Comparison of ENCODE assay signal across 9 cellular contexts in the genomic region with DNA sequence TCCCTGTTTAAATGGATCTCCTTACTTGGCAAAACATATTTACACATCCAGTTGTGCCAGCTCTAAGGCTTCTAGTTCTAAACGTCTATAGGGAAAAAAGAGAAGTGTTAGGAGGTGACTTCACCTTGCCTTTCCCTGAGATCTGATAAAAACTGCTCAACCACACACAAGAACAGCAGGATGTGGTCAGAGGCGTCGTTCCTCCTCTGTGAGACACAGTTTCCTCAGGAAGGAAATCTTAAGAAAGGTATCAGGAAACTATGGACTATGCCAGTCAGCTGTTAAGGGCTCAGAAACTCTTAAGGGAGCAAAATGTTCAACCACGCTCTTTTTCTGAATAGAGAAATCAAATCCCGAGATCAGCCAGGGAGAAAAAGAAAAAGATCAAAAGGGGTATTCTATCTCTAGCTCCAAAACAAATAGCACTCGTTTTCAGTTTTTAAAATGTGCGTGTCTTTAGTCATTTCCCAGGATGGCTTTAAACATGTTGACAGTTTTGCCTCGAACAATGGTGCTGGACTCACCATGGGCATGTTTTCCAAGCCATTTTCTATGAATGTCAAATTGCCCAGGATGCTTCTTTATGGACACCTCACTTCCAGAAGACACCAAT.
DNase-seq lines count a peak whose midpoint lies in the region; ATAC-seq and TF ChIP-seq lines count a peak whose summit lies in the region.
"Had no signal": no experiment of that assay in that cellular context is flagged by ENCODE, and none has a peak within 500 bp of the region (broad histone marks: within the 10 kb centered on the region; RNA-seq: fewer than 3 reads in every experiment).

No MANE protein-coding gene starts in this region.

- peaks cover 19% of the 10 kb centered on the region for H3K4me1 Mint-ChIP-seq in central memory CD8-positive, alpha-beta T cell
- H3K4me1 Mint-ChIP-seq in nephron progenitor cell = peaks cover 21% of the 10 kb centered on the region

- DNase-seq in SIG-M5 treated with dmso at 0.1 percent for 504 hours (lab: John Stamatoyannopoulos, UW; ENCODE audit: unreplicated experiment) = peak; percentile 71
- DNase-seq in central memory CD8-positive, alpha-beta T cell (ENCODE audit: low spot score in 2 of 2) = no peak
- no peak for DNase-seq in nephron progenitor cell

- no peaks in the 10 kb centered on the region for H3K9me3 Mint-ChIP-seq in central memory CD8-positive, alpha-beta T cell
- H3K9me3 Mint-ChIP-seq in nephron progenitor cell = no peaks in the 10 kb centered on the region

- ATAC-seq in GM21447 (IDR thresholded peaks at IDR 0.05; ENCODE audit: unreplicated experiment) (peak; percentile 73), GM18873 (IDR thresholded peaks at IDR 0.05; ENCODE audit: low FRiP score, unreplicated experiment) (no peak), HG03442 (IDR thresholded peaks at IDR 0.05; ENCODE audit: unreplicated experiment) (no peak), GM21529 (IDR thresholded peaks at IDR 0.05; ENCODE audit: unreplicated experiment) (no peak), HG02884 (IDR thresholded peaks at IDR 0.05; ENCODE audit: unreplicated experiment) (no peak)
- peak; percentile 67 for ATAC-seq in central memory CD8-positive, alpha-beta T cell (replicated peaks; ENCODE audit: extremely low read depth, poor library complexity, severe bottlenecking)

- H3K27ac Mint-ChIP-seq in central memory CD8-positive, alpha-beta T cell (ENCODE audit: low read depth) = no peak overlapping the region
- peak overlapping the region; percentile 91 for H3K27ac Mint-ChIP-seq in nephron progenitor cell
- H3K27ac Mint-ChIP-seq: IgD-negative memory B cell had no signal

- H3K4me3 Mint-ChIP-seq in central memory CD8-positive, alpha-beta T cell = peak overlapping the region; percentile 65
- no peak overlapping the region for H3K4me3 Mint-ChIP-seq in nephron progenitor cell
- H3K4me3 Mint-ChIP-seq: IgD-negative memory B cell had no signal

- no peaks in the 10 kb centered on the region for H3K27me3 Mint-ChIP-seq in central memory CD8-positive, alpha-beta T cell
- H3K27me3 Mint-ChIP-seq in nephron progenitor cell (ENCODE audit: low read depth, poor library complexity) = no peaks in the 10 kb centered on the region
- H3K27me3 Mint-ChIP-seq: IgD-negative memory B cell had no signal

- no peaks in the 10 kb centered on the region for H3K36me3 Mint-ChIP-seq in central memory CD8-positive, alpha-beta T cell (ENCODE audit: insufficient read depth)
- peaks cover 10% of the 10 kb centered on the region for H3K36me3 Mint-ChIP-seq in nephron progenitor cell (ENCODE audit: low read depth)
- H3K36me3 Mint-ChIP-seq: IgD-negative memory B cell had no signal

- TF ChIP-seq CTCF in nephron progenitor cell (IDR thresholded peaks at IDR 0.05) = no peak

Comparison
In these comparisons a context has a peak if more than half of its experiments do, and no peak if none do; other contexts are left out.
1. ATAC-seq: peak in GM21447 (single experiment) and central memory CD8-positive, alpha-beta T cell (single experiment); none in GM18873 (single experiment), HG03442 (single experiment), GM21529 (single experiment) and HG02884 (single experiment).